Comparison of ENCODE assay signal across 8 cellular contexts in genomic region chr2:174334781-174335604, GRCh38. TPM values are rescaled to one million over a fixed set of nuclear protein-coding genes. Genes with fewer than 3 reads are reported as not detected.
DNase-seq lines count a peak whose midpoint lies in the region; ATAC-seq and TF ChIP-seq lines count a peak whose summit lies in the region.

SP9 (plus strand) TSS chr2:174334954; CDS start chr2:174335093, 139 bp downstream.

- peaks cover 46% of the 10 kb centered on the region; the same call in 1 of the 2 replicates for H3K4me1 ChIP-seq in iPS-20b (ENCODE audit: insufficient read depth, low read length)
- peaks cover 43% of the 10 kb centered on the region for H3K4me1 ChIP-seq in vagina

- H3K27ac ChIP-seq in iPS-20b (ENCODE audit: low read length) (no peak within 1 kb of the TSS), vagina (no peak within 1 kb of the TSS), RWPE1 (no peak within 1 kb of the TSS)

- peaks cover 65% of the 10 kb centered on the region for H3K27me3 Mint-ChIP-seq in activated T-helper 17 cell treated with anti-CD3 and anti-CD28 coated beads, Interleukin-2, amount 50 U/mL, for 72 hours

- no peaks in the 10 kb centered on the region for H3K9me3 Mint-ChIP-seq in activated T-helper 17 cell treated with anti-CD3 and anti-CD28 coated beads, Interleukin-2, amount 50 U/mL, for 72 hours

- H3K4me3 Mint-ChIP-seq in activated T-helper 17 cell treated with anti-CD3 and anti-CD28 coated beads, Interleukin-2, amount 50 U/mL, for 72 hours: peak within 1 kb of the TSS; percentile 58

- in situ Hi-C loops in KBM-7 (cut with MboI; ENCODE audit: low pct_unique_long_range_greater_than_20kb, low sequenced_read_pairs): no loop called here

- peak within 1 kb of the TSS; percentile 0; the same call in 1 of the 2 replicates for H3K9ac ChIP-seq in iPS-20b (ENCODE audit: low read depth, low read length)

- no peak for TF ChIP-seq POLR2A in vagina (IDR thresholded peaks at IDR 0.05)

- intact Hi-C loops in vagina (cut with DNase I): loop anchor here (10.0 kb wide), 2 partner anchors 290 to 1750 kb away; partner anchors contain the start of gene EVX2

- H3K9me3 ChIP-seq in iPS-20b (ENCODE audit: insufficient read depth, low read depth, low read length): no peaks in the 10 kb centered on the region
- no peaks in the 10 kb centered on the region for H3K9me3 ChIP-seq in vagina

- H3K36me3 ChIP-seq in iPS-20b (ENCODE audit: insufficient read depth, low read depth, low read length) (no peaks in the 10 kb centered on the region), vagina (no peaks in the 10 kb centered on the region)

- no peak for ATAC-seq in activated T-helper 17 cell treated with anti-CD3 and anti-CD28 coated beads, Interleukin-2, amount 50 U/mL, for 72 hours (replicated peaks)

- peaks cover 6% of the 10 kb centered on the region for H3K4me1 Mint-ChIP-seq in activated T-helper 17 cell treated with anti-CD3 and anti-CD28 coated beads, Interleukin-2, amount 50 U/mL, for 72 hours

- DNase-seq in GM04504 (ENCODE audit: low read depth) (peak; percentile 89), NCI-H1105 (lab: John Stamatoyannopoulos, UW) (peak; percentile 75), vagina (ENCODE audit: extremely low spot score in 2 of 2) (no peak), KBM-7 (no peak), RWPE1 (ENCODE audit: low spot score) (no peak), NCI-H2171 (lab: John Stamatoyannopoulos, UW) (no peak)

- no peak within 1 kb of the TSS for H3K27ac Mint-ChIP-seq in activated T-helper 17 cell treated with anti-CD3 and anti-CD28 coated beads, Interleukin-2, amount 50 U/mL, for 72 hours

- peaks cover 18% of the 10 kb centered on the region for H3K36me3 Mint-ChIP-seq in activated T-helper 17 cell treated with anti-CD3 and anti-CD28 coated beads, Interleukin-2, amount 50 U/mL, for 72 hours (ENCODE audit: low read depth)

- H3K27me3 ChIP-seq in iPS-20b (ENCODE audit: insufficient read depth, low read length): peaks cover 100% of the 10 kb centered on the region
- H3K27me3 ChIP-seq in vagina: peaks cover 20% of the 10 kb centered on the region

- CTCF ChIA-PET in RWPE1 (lab: Yijun Ruan, JAX): interaction anchor here (0.7 kb wide), 1 partner anchor 588 kb away, joined by 5 read pairs; no protein-coding TSS in a partner anchor

- POLR2A ChIA-PET in RWPE1 (lab: Yijun Ruan, JAX; ENCODE audit: low non-redundant PET): no interaction called here

- TF ChIP-seq CTCF in vagina (IDR thresholded peaks at IDR 0.05) (no peak), RWPE1 (conservative IDR thresholded peaks at IDR 0.05; ENCODE audit: low read depth) (no peak)

- H3K4me3 ChIP-seq in iPS-20b (ENCODE audit: low read length) (peak within 1 kb of the TSS; percentile 59), vagina (peak within 1 kb of the TSS; percentile 28 to 29)

RNA-seq across cellular contexts. Expression of gene SP9, which starts in this region (rescaled TPM):
- total RNA-seq in activated T-helper 17 cell treated with anti-CD3 and anti-CD28 coated beads, Interleukin-2, amount 50 U/mL, for 72 hours: not detected
- total RNA-seq in vagina: not detected

Comparison
In these comparisons a context has a peak if more than half of its experiments do, and no peak if none do; other contexts are left out.
1. DNase-seq: peak in GM04504 (single experiment) and NCI-H1105 (single experiment); none in vagina (0 of 2), KBM-7 (single experiment), RWPE1 (single experiment) and NCI-H2171 (single experiment).